8 cellular contexts compared by ENCODE assay signal in the genomic region with DNA sequence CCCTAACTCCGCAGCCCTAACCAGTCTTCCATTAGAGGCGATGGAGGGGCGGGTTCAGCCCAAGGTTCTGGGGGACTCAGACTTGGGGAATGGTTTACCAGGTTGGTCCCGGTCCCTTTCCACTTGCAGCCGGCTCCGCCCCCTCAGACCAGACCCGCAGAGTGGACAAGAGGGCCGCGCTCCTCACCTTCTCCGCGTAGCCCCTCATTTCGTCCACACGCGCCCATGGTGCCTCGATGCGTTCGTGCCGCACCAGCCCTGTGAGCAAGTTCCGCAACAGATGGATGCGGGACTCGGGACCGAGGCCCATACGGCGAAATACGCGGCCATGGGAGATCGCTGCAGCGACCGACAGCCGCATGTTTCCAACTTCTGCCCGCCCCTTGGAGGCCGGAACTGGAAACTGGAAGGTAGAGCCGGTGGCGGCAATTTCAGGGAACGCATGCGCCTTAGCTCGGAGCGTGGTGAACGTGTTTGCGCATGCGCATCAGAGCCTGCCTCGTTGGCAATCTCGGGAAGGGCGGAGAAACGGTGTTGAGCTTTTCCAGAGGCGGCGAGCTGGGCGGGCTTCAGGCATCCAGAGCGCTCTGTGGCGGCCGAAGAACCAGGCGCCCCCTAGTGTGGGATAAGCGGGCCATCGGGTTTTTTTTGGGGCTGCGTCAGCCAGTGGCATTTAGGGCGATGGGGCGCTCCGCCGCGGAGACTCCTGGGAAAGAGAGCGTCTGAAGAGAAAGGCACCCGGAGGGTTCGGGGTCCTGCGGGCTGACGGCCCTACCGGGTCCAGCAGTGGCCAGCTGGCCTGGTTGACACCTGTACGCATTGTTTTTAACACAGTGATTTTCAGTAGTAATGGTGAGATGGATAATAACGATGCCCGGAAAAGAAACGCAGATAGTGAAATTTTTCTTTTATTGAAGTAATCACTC. TPM values are rescaled to one million over a fixed set of nuclear protein-coding genes. Genes with fewer than 3 reads are reported as not detected.
DNase-seq lines count a peak whose midpoint lies in the region; ATAC-seq and TF ChIP-seq lines count a peak whose summit lies in the region.

Gene MRPL17, minus strand, starts transcription at position 405 of the 926 bp plus-strand sequence. Its CDS starts 44 bp downstream, at position 361.

- H3K9me3 Mint-ChIP-seq in activated T-helper 17 cell treated with anti-CD3 and anti-CD28 coated beads, Interleukin-2, amount 50 U/mL, for 72 hours, result no peaks in the 10 kb centered on the region
- peaks cover 0 to 5% (median 0%) of the 10 kb centered on the region in 11 donors for H3K9me3 Mint-ChIP-seq in naive thymus-derived CD4-positive, alpha-beta T cell
- no peaks in the 10 kb centered on the region for H3K9me3 Mint-ChIP-seq in stimulated activated naive B cell treated with anti-CD40 and anti-IgM and Interleukin-4, amounts not matched to agents 10 μg/mL and 1 μg/mL and 100 μg/mL, for 72 hours

- peak within 1 kb of the TSS; percentile 90 for H3K4me2 ChIP-seq in fibroblast of lung (ENCODE audit: extremely low read depth, insufficient read depth, low read length)

- H2AFZ ChIP-seq in fibroblast of lung (ENCODE audit: low read length), result peak within 1 kb of the TSS; percentile 97

- H3K9me3 ChIP-seq in fibroblast of lung (ENCODE audit: control insufficient read depth, insufficient read depth, low read depth, low read length), result no peaks in the 10 kb centered on the region
- H3K9me3 ChIP-seq in naive thymus-derived CD4-positive, alpha-beta T cell (ENCODE audit: control insufficient read depth in 2 of 3, low read length in 3 of 3), result no peaks in the 10 kb centered on the region

- DNase-seq in ELR (ENCODE audit: low read depth) (peak; percentile 99), H4 (ENCODE audit: low spot score) (peak; percentile 99), LNCaP clone FGC (ENCODE audit: low read depth) (peak; percentile 96), RWPE1 (ENCODE audit: low spot score) (peak; percentile 99), fibroblast of lung (ENCODE audit: low read depth in 2 of 2) (peak; percentile 96 to 99)
- peak; percentile 95 to 100 (median 99) for DNase-seq in naive thymus-derived CD4-positive, alpha-beta T cell
- DNase-seq in stimulated activated naive B cell treated with anti-CD40 and anti-IgM and Interleukin-4, amounts not matched to agents 10 μg/mL and 1 μg/mL and 100 μg/mL, for 72 hours, result peak; percentile 100

- H3K27me3 Mint-ChIP-seq in activated T-helper 17 cell treated with anti-CD3 and anti-CD28 coated beads, Interleukin-2, amount 50 U/mL, for 72 hours, result no peaks in the 10 kb centered on the region
- H3K27me3 Mint-ChIP-seq in naive thymus-derived CD4-positive, alpha-beta T cell, result peaks cover 0 to 3% (median 0%) of the 10 kb centered on the region in 5 donors
- H3K27me3 Mint-ChIP-seq in stimulated activated naive B cell treated with anti-CD40 and anti-IgM and Interleukin-4, amounts not matched to agents 10 μg/mL and 1 μg/mL and 100 μg/mL, for 72 hours, result peaks cover 0 to 6% of the 10 kb centered on the region in 2 donors

- peaks cover 26% of the 10 kb centered on the region for H3K79me2 ChIP-seq in fibroblast of lung (ENCODE audit: control insufficient read depth, insufficient read depth, low read length)

- peak within 1 kb of the TSS; percentile 77 for H3K9ac ChIP-seq in fibroblast of lung (ENCODE audit: insufficient read depth, low read length)

- ATAC-seq in activated T-helper 17 cell treated with anti-CD3 and anti-CD28 coated beads, Interleukin-2, amount 50 U/mL, for 72 hours (replicated peaks), result peak; percentile 97
- peak; percentile 99 for ATAC-seq in naive thymus-derived CD4-positive, alpha-beta T cell
- ATAC-seq in stimulated activated naive B cell treated with anti-CD40 and anti-IgM and Interleukin-4, amounts not matched to agents 10 μg/mL and 1 μg/mL and 100 μg/mL, for 72 hours (replicated peaks), result peak; percentile 95 to 96

- H4K20me1 ChIP-seq in fibroblast of lung (ENCODE audit: control insufficient read depth, extremely low read depth, insufficient read depth, low read length), result no peaks in the 10 kb centered on the region

- H3K27ac Mint-ChIP-seq in activated T-helper 17 cell treated with anti-CD3 and anti-CD28 coated beads, Interleukin-2, amount 50 U/mL, for 72 hours, result peak within 1 kb of the TSS; percentile 96
- H3K27ac Mint-ChIP-seq in naive thymus-derived CD4-positive, alpha-beta T cell, result peak within 1 kb of the TSS; percentile 94 to 99 (median 99)
- peak within 1 kb of the TSS; percentile 99 for H3K27ac Mint-ChIP-seq in stimulated activated naive B cell treated with anti-CD40 and anti-IgM and Interleukin-4, amounts not matched to agents 10 μg/mL and 1 μg/mL and 100 μg/mL, for 72 hours

- H3K4me3 ChIP-seq in LNCaP clone FGC (ENCODE audit: low read depth, low read length) (peak within 1 kb of the TSS; percentile 79), fibroblast of lung (replicated peaks in 1 of 4; ENCODE audit: control extremely low read depth in 1 of 4, insufficient read depth in 1 of 4, low read depth in 3 of 4, low read length in 4 of 4) (peak within 1 kb of the TSS; percentile 89 to 98 (median 95))
- peak within 1 kb of the TSS; percentile 75 for H3K4me3 ChIP-seq in naive thymus-derived CD4-positive, alpha-beta T cell (ENCODE audit: low read length)

- intact Hi-C loops in naive thymus-derived CD4-positive, alpha-beta T cell (cut with micrococcal nuclease), result loop anchor here (1.0 to 5.0 kb wide), 21 partner anchors 9 to 449 kb away; partner anchors contain the start of genes ARFIP2 (in 2 of the 2), FHIP1B (in 2 of the 2), SMPD1 (in 2 of the 2) and TAF10 (in 2 of the 2)

- H3K27ac ChIP-seq in RWPE1 (peak within 1 kb of the TSS; percentile 84), fibroblast of lung (ENCODE audit: insufficient read depth, low read length) (peak within 1 kb of the TSS; percentile 76)
- peak within 1 kb of the TSS; percentile 85 for H3K27ac ChIP-seq in naive thymus-derived CD4-positive, alpha-beta T cell (ENCODE audit: low read depth, low read length)

- peaks cover 3% of the 10 kb centered on the region for H3K4me1 ChIP-seq in fibroblast of lung (ENCODE audit: control insufficient read depth, extremely low read depth, insufficient read depth, low read length)
- peaks cover 7 to 10% of the 10 kb centered on the region in 2 donors for H3K4me1 ChIP-seq in naive thymus-derived CD4-positive, alpha-beta T cell (ENCODE audit: control insufficient read depth in 2 of 2, insufficient read depth in 2 of 2, low read length in 2 of 2)

- TF ChIP-seq CTCF in LNCaP clone FGC (IDR thresholded peaks at IDR 0.05; ENCODE audit: control insufficient read depth, extremely low read depth, insufficient read depth) (peak; percentile 87), RWPE1 (conservative IDR thresholded peaks at IDR 0.05; ENCODE audit: low read depth) (peak; percentile 91), fibroblast of lung (conservative IDR thresholded peaks at IDR 0.05 in 1 of 2, IDR thresholded peaks at IDR 0.05 in 1 of 2; ENCODE audit: low read depth in 1 of 2, low read length in 2 of 2) (peak; percentile 74 to 81)

- peak within 1 kb of the TSS; percentile 84 for H3K4me3 Mint-ChIP-seq in activated T-helper 17 cell treated with anti-CD3 and anti-CD28 coated beads, Interleukin-2, amount 50 U/mL, for 72 hours
- peak within 1 kb of the TSS; percentile 83 to 99 (median 98) for H3K4me3 Mint-ChIP-seq in naive thymus-derived CD4-positive, alpha-beta T cell
- peak within 1 kb of the TSS; percentile 92 to 99 for H3K4me3 Mint-ChIP-seq in stimulated activated naive B cell treated with anti-CD40 and anti-IgM and Interleukin-4, amounts not matched to agents 10 μg/mL and 1 μg/mL and 100 μg/mL, for 72 hours

- H3K4me1 Mint-ChIP-seq in activated T-helper 17 cell treated with anti-CD3 and anti-CD28 coated beads, Interleukin-2, amount 50 U/mL, for 72 hours, result peaks cover 20% of the 10 kb centered on the region
- peaks cover 18 to 58% (median 44%) of the 10 kb centered on the region in 7 donors for H3K4me1 Mint-ChIP-seq in naive thymus-derived CD4-positive, alpha-beta T cell
- H3K4me1 Mint-ChIP-seq in stimulated activated naive B cell treated with anti-CD40 and anti-IgM and Interleukin-4, amounts not matched to agents 10 μg/mL and 1 μg/mL and 100 μg/mL, for 72 hours, result peaks cover 16 to 38% of the 10 kb centered on the region in 2 donors

- POLR2A ChIA-PET in RWPE1 (lab: Yijun Ruan, JAX; ENCODE audit: low non-redundant PET), result interaction anchor here (0.5 to 0.9 kb wide), 2 partner anchors 76 to 184 kb away, joined by 3 to 6 read pairs; no protein-coding TSS in a partner anchor
- POLR2A ChIA-PET in naive thymus-derived CD4-positive, alpha-beta T cell (lab: Charles Lee), result interaction anchor here (0.9 to 7.3 kb wide), 23 partner anchors 11 to 304 kb away, joined by 3 to 170 read pairs (median 6); partner anchors contain the start of genes APBB1, ARFIP2, ILK and TAF10

- H3K27me3 ChIP-seq in fibroblast of lung (ENCODE audit: control insufficient read depth, insufficient read depth, low read length), result no peaks in the 10 kb centered on the region
- no peaks in the 10 kb centered on the region for H3K27me3 ChIP-seq in naive thymus-derived CD4-positive, alpha-beta T cell (ENCODE audit: control insufficient read depth in 2 of 2, insufficient read depth in 2 of 2, low read length in 2 of 2)

- no peaks in the 10 kb centered on the region for H3K36me3 ChIP-seq in fibroblast of lung (ENCODE audit: control insufficient read depth, insufficient read depth, low read length)
- peaks cover 0 to 9% (median 0%) of the 10 kb centered on the region in 3 experiments for H3K36me3 ChIP-seq in naive thymus-derived CD4-positive, alpha-beta T cell (ENCODE audit: control insufficient read depth in 2 of 3, insufficient read depth in 3 of 3, low read length in 3 of 3)

- peaks cover 47% of the 10 kb centered on the region for H3K36me3 Mint-ChIP-seq in activated T-helper 17 cell treated with anti-CD3 and anti-CD28 coated beads, Interleukin-2, amount 50 U/mL, for 72 hours (ENCODE audit: low read depth)
- H3K36me3 Mint-ChIP-seq in naive thymus-derived CD4-positive, alpha-beta T cell, result peaks cover 0 to 27% (median 11%) of the 10 kb centered on the region in 5 donors
- H3K36me3 Mint-ChIP-seq in stimulated activated naive B cell treated with anti-CD40 and anti-IgM and Interleukin-4, amounts not matched to agents 10 μg/mL and 1 μg/mL and 100 μg/mL, for 72 hours, result peaks cover 17 to 29% of the 10 kb centered on the region in 2 donors

- CTCF ChIA-PET in RWPE1 (lab: Yijun Ruan, JAX), result interaction anchor here (0.7 to 1.2 kb wide), 8 partner anchors 12 to 1918 kb away, joined by 3 to 5 read pairs (median 3); no protein-coding TSS in a partner anchor
- CTCF ChIA-PET in naive thymus-derived CD4-positive, alpha-beta T cell (lab: Charles Lee), result interaction anchor here (0.6 to 2.8 kb wide), 32 partner anchors 9 to 466 kb away, joined by 3 to 41 read pairs (median 4); partner anchors contain the start of genes ILK, RRP8, TAF10 and TPP1

RNA-seq across cellular contexts. Expression of gene MRPL17, which starts in this region (rescaled TPM):
- 98.8 and 99.5 TPM in 2 replicates for total RNA-seq in H4 (2014; rRNA removed; shearing (Covaris generic))
- total RNA-seq in activated T-helper 17 cell treated with anti-CD3 and anti-CD28 coated beads, Interleukin-2, amount 50 U/mL, for 72 hours, result 10 to 100 TPM; 65.8 to 74.7 TPM
- total RNA-seq in fibroblast of lung, result 44.9 and 53.2 TPM in 2 replicates
- polyA plus RNA-seq in fibroblast of lung, result 44.4 and 73.0 TPM in 2 replicates
- polyA plus RNA-seq in fibroblast of lung (2012), result 71.5 and 111 TPM in 2 replicates
- 20.9 and 54.4 TPM in 2 replicates for polyA minus RNA-seq in fibroblast of lung (ENCODE audit: low replicate concordance)
- 10 to 100 TPM in 4 of 5 experiments, 1 to 10 TPM in 1; 10.0 to 70.3 (median 26.4) TPM for total RNA-seq in naive thymus-derived CD4-positive, alpha-beta T cell
- 10 to 100 TPM; 21.6 to 33.4 TPM for polyA plus RNA-seq in naive thymus-derived CD4-positive, alpha-beta T cell

Comparison
In these comparisons a context has a peak if more than half of its experiments do, and no peak if none do; other contexts are left out.
1. Peak in every context shown above with its lines: DNase-seq, ATAC-seq, H3K4me3 ChIP-seq and H3K27ac ChIP-seq.